In the genomic region with DNA sequence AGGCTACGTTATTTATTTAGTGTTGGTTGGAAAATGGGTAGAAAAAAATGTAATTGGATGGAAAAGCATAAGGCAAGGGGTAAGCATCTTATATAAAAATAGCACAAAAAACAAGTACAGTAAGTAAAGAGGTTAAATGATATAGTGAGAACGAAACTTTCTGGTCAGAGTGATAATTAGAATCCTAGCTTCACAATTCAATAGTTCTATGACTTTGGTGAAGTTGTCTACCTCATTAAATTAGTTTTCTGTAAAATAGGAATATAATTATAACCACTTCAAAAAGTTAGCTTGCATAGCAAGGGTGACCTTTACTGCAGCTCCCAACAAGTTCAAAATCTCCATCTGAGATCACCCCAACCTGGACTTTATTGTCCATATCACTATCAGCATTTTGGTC, we compare ENCODE assay signal across 40 cellular contexts. TPM values are rescaled to one million over a fixed set of nuclear protein-coding genes. Genes with fewer than 3 reads are reported as not detected.
"Had no signal": no experiment of that assay in that cellular context is flagged by ENCODE, and none has a peak within 500 bp of the region (broad histone marks: within the 10 kb centered on the region; RNA-seq: fewer than 3 reads in every experiment).

No MANE protein-coding gene starts in this region.

- H3K4me3 ChIP-seq: MG63 had no signal

- H3K36me3 ChIP-seq: MG63 had no signal

- DNase-seq: Karpas-422, Kasumi-1, MG63, MM.1S, MV-4-11, NCI-H1048, NCI-H1092 treated with DMSO at 0.1 percent for 48 hours, NCI-H1105, NCI-H1105 treated with DMSO at 0.1 percent for 48 hours, NCI-H1417, NCI-H1417 treated with DMSO at 0.1 percent for 48 hours, NCI-H1436, NCI-H1436 treated with DMSO at 0.1 percent for 48 hours, NCI-H146, NCI-H1694, NCI-H1694 treated with DMSO at 0.1 percent for 48 hours, NCI-H187, NCI-H187 treated with DMSO at 0.1 percent for 48 hours, NCI-H1930, NCI-H2029, NCI-H2029 treated with DMSO at 0.1 percent for 48 hours, NCI-H2081, NCI-H2081 treated with DMSO at 0.1 percent for 48 hours, NCI-H2107, NCI-H2171, NCI-H2171 treated with DMSO at 0.1 percent for 48 hours, NCI-H2227 treated with DMSO at 0.1 percent for 48 hours, NCI-H226, NCI-H345, NCI-H446, NCI-H446 treated with DMSO at 0.1 percent for 48 hours, NCI-H510A, NCI-H510A treated with DMSO at 0.1 percent for 48 hours, NCI-H524, NCI-H524 treated with DMSO at 0.1 percent for 48 hours, NCI-H526 had no signal

- H3K27me3 ChIP-seq: MG63 had no signal

- H3K9me3 ChIP-seq: MG63 had no signal

RNA-seq across cellular contexts. Expression of gene TAS2R16, which starts 30.8 kb away (rescaled TPM):
- total RNA-seq: LHCN-M2, M059J, MCF 10A, NCI-H460 had no signal
